24 cellular contexts compared by ENCODE assay signal in the genomic region with DNA sequence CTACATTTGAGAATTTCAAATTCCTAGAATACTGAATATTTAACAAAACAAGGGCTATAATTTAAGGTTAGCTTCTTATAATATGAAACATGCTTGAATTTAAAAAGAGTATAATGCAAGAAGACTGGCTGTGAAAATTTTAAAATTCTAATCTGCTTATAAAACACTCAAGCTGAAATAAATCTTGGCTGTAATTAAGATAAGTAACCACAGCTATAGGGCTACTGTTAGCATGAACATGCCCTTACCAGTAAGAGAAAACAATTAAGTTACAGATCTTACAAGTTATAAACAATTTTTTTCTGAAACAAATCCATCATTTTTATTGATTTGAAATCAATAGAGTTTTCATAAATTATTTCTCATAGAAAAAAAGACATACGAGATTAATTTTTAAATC.
DNase-seq lines count a peak whose midpoint lies in the region; ATAC-seq, FAIRE-seq and TF ChIP-seq lines count a peak whose summit lies in the region.
"Had no signal": no experiment of that assay in that cellular context is flagged by ENCODE, and none has a peak within 500 bp of the region (broad histone marks: within the 10 kb centered on the region; RNA-seq: fewer than 3 reads in every experiment).

No MANE protein-coding gene starts in this region.

- peaks cover 63% of the 10 kb centered on the region for H3K4me1 Mint-ChIP-seq in activated CD4-positive, alpha-beta memory T cell treated with anti-CD3 and anti-CD28 coated beads for 36 hours (ENCODE audit: low read depth)
- H3K4me1 Mint-ChIP-seq in activated CD4-positive, alpha-beta memory T cell treated with anti-CD3 and anti-CD28 coated beads, Interleukin-2, amount 10 ng/mL, durations not matched to agents 7 days and 5 days = peaks cover 52% of the 10 kb centered on the region
- H3K4me1 Mint-ChIP-seq in CD8-positive, alpha-beta T cell (ENCODE audit: low read depth) = peaks cover 67% of the 10 kb centered on the region
- H3K4me1 Mint-ChIP-seq in T-helper 17 cell = peaks cover 37% of the 10 kb centered on the region
- H3K4me1 Mint-ChIP-seq: B cell, H9 had no signal

- no peak for ATAC-seq in CD8-positive, alpha-beta T cell
- no peak for ATAC-seq in T-helper 17 cell
- ATAC-seq: HepG2, K562 had no signal

- no peaks in the 10 kb centered on the region for H3K27me3 Mint-ChIP-seq in activated CD4-positive, alpha-beta memory T cell treated with anti-CD3 and anti-CD28 coated beads for 36 hours
- no peaks in the 10 kb centered on the region for H3K27me3 Mint-ChIP-seq in activated CD4-positive, alpha-beta memory T cell treated with anti-CD3 and anti-CD28 coated beads, Interleukin-2, amount 10 ng/mL, durations not matched to agents 7 days and 5 days
- H3K27me3 Mint-ChIP-seq in CD8-positive, alpha-beta T cell (ENCODE audit: low read depth) = no peaks in the 10 kb centered on the region
- no peaks in the 10 kb centered on the region for H3K27me3 Mint-ChIP-seq in T-helper 17 cell
- H3K27me3 Mint-ChIP-seq: B cell had no signal

- TF ChIP-seq CTCF in CD8-positive, alpha-beta T cell (IDR thresholded peaks at IDR 0.05) = no peak

- H3K27me3 ChIP-seq in CD8-positive, alpha-beta T cell (ENCODE audit: insufficient read depth, low read length) = no peaks in the 10 kb centered on the region
- no peaks in the 10 kb centered on the region for H3K27me3 ChIP-seq in small intestine (ENCODE audit: control insufficient read depth in 2 of 2, insufficient read depth in 2 of 2, low read length in 2 of 2)
- H3K27me3 ChIP-seq: SJSA1 had no signal

- POLR2A ChIA-PET in activated CD4-positive, alpha-beta memory T cell treated with anti-CD3 and anti-CD28 coated beads for 36 hours (lab: Charles Lee) = no interaction called here
- POLR2A ChIA-PET in activated CD4-positive, alpha-beta memory T cell treated with anti-CD3 and anti-CD28 coated beads, Interleukin-2, amount 10 ng/mL, durations not matched to agents 7 days and 5 days (lab: Charles Lee) = interaction anchor here (1.2 kb wide), 1 partner anchor 131 kb away, joined by 4 read pairs; no protein-coding TSS in a partner anchor
- POLR2A ChIA-PET in CD8-positive, alpha-beta T cell (lab: Charles Lee) = interaction anchor here (1.4 kb wide), 1 partner anchor 350 kb away, joined by 5 read pairs; no protein-coding TSS in a partner anchor

- H3K9me3 Mint-ChIP-seq in activated CD4-positive, alpha-beta memory T cell treated with anti-CD3 and anti-CD28 coated beads for 36 hours = no peaks in the 10 kb centered on the region
- H3K9me3 Mint-ChIP-seq in activated CD4-positive, alpha-beta memory T cell treated with anti-CD3 and anti-CD28 coated beads, Interleukin-2, amount 10 ng/mL, durations not matched to agents 7 days and 5 days = peaks cover 3% of the 10 kb centered on the region
- no peaks in the 10 kb centered on the region for H3K9me3 Mint-ChIP-seq in CD8-positive, alpha-beta T cell
- H3K9me3 Mint-ChIP-seq: H9 had no signal

- H3K36me3 ChIP-seq in CD8-positive, alpha-beta T cell (ENCODE audit: insufficient read depth, low read length) = no peaks in the 10 kb centered on the region
- no peaks in the 10 kb centered on the region for H3K36me3 ChIP-seq in small intestine (ENCODE audit: control insufficient read depth in 2 of 2, insufficient read depth in 2 of 2, low read length in 2 of 2)
- H3K36me3 ChIP-seq: SJSA1 had no signal

- H3K4me3 Mint-ChIP-seq in activated CD4-positive, alpha-beta memory T cell treated with anti-CD3 and anti-CD28 coated beads for 36 hours = no peak overlapping the region
- no peak overlapping the region for H3K4me3 Mint-ChIP-seq in activated CD4-positive, alpha-beta memory T cell treated with anti-CD3 and anti-CD28 coated beads, Interleukin-2, amount 10 ng/mL, durations not matched to agents 7 days and 5 days
- no peak overlapping the region for H3K4me3 Mint-ChIP-seq in CD8-positive, alpha-beta T cell
- no peak overlapping the region for H3K4me3 Mint-ChIP-seq in T-helper 17 cell
- H3K4me3 Mint-ChIP-seq: B cell, CD14-positive monocyte, H9 had no signal

- H3K4me3 ChIP-seq in CD8-positive, alpha-beta T cell (ENCODE audit: low read depth, low read length) = no peak overlapping the region
- H3K4me3 ChIP-seq in small intestine (ENCODE audit: low read depth in 1 of 2, low read length in 2 of 2) = no peak overlapping the region
- H3K4me3 ChIP-seq: GM23248, K562, SJSA1 had no signal

- H3K4me1 ChIP-seq in CD8-positive, alpha-beta T cell (ENCODE audit: insufficient read depth, low read length) = peaks cover 67% of the 10 kb centered on the region
- no peaks in the 10 kb centered on the region for H3K4me1 ChIP-seq in small intestine (ENCODE audit: control insufficient read depth in 2 of 2, insufficient read depth in 1 of 2, low read depth in 1 of 2, low read length in 1 of 2)
- H3K4me1 ChIP-seq: Caco-2, SJSA1 had no signal

- peak overlapping the region; percentile 4 for H3K27ac ChIP-seq in CD8-positive, alpha-beta T cell (ENCODE audit: low read depth, low read length)
- no peak overlapping the region for H3K27ac ChIP-seq in small intestine (ENCODE audit: low read depth in 1 of 2, low read length in 1 of 2)
- H3K27ac ChIP-seq: GM23248, SJSA1 had no signal

- H3K27ac Mint-ChIP-seq in activated CD4-positive, alpha-beta memory T cell treated with anti-CD3 and anti-CD28 coated beads for 36 hours = peak overlapping the region; percentile 74
- H3K27ac Mint-ChIP-seq in activated CD4-positive, alpha-beta memory T cell treated with anti-CD3 and anti-CD28 coated beads, Interleukin-2, amount 10 ng/mL, durations not matched to agents 7 days and 5 days = no peak overlapping the region
- peak overlapping the region; percentile 83 for H3K27ac Mint-ChIP-seq in CD8-positive, alpha-beta T cell
- peak overlapping the region; percentile 94 for H3K27ac Mint-ChIP-seq in T-helper 17 cell
- H3K27ac Mint-ChIP-seq: B cell, CD14-positive monocyte, H9 had no signal

- CTCF ChIA-PET in activated CD4-positive, alpha-beta memory T cell treated with anti-CD3 and anti-CD28 coated beads for 36 hours (lab: Charles Lee) = no interaction called here
- CTCF ChIA-PET in activated CD4-positive, alpha-beta memory T cell treated with anti-CD3 and anti-CD28 coated beads, Interleukin-2, amount 10 ng/mL, durations not matched to agents 7 days and 5 days (lab: Charles Lee) = interaction anchor here (1.2 kb wide), 1 partner anchor 18 kb away, joined by 3 read pairs; no protein-coding TSS in a partner anchor
- CTCF ChIA-PET in CD8-positive, alpha-beta T cell (lab: Charles Lee) = interaction anchor here (1.1 to 1.8 kb wide), 2 partner anchors 19 to 21 kb away, joined by 3 to 4 read pairs; no protein-coding TSS in a partner anchor

- peak; percentile 33 for FAIRE-seq in small intestine (lab: Jason Lieb, UNC)
- FAIRE-seq: GM12891, HepG2, K562, RCC 7860 had no signal

- intact Hi-C loops in activated CD4-positive, alpha-beta memory T cell treated with anti-CD3 and anti-CD28 coated beads for 36 hours (cut with micrococcal nuclease) = no loop called here
- intact Hi-C loops in CD8-positive, alpha-beta T cell (cut with DNase I, micrococcal nuclease) = loop anchor here in 1 of 2 experiments (1.0 to 2.0 kb wide), 3 partner anchors 13 to 132 kb away; no protein-coding TSS in a partner anchor

- H3K36me3 Mint-ChIP-seq in activated CD4-positive, alpha-beta memory T cell treated with anti-CD3 and anti-CD28 coated beads for 36 hours = no peaks in the 10 kb centered on the region
- H3K36me3 Mint-ChIP-seq in activated CD4-positive, alpha-beta memory T cell treated with anti-CD3 and anti-CD28 coated beads, Interleukin-2, amount 10 ng/mL, durations not matched to agents 7 days and 5 days (ENCODE audit: low read depth) = peaks cover 9% of the 10 kb centered on the region
- H3K36me3 Mint-ChIP-seq in CD8-positive, alpha-beta T cell = no peaks in the 10 kb centered on the region
- H3K36me3 Mint-ChIP-seq in T-helper 17 cell (ENCODE audit: low read depth) = peaks cover 5% of the 10 kb centered on the region
- H3K36me3 Mint-ChIP-seq: CD14-positive monocyte had no signal

- 90 to 95% (median 93%) methylated on average over 1 of the region's 1 CpG for WGBS in small intestine, 3 donors

- DNase-seq in activated CD4-positive, alpha-beta memory T cell treated with anti-CD3 and anti-CD28 coated beads for 36 hours = no peak
- no peak for DNase-seq in activated CD4-positive, alpha-beta memory T cell treated with anti-CD3 and anti-CD28 coated beads, Interleukin-2, amount 10 ng/mL, durations not matched to agents 7 days and 5 days
- DNase-seq in CD8-positive, alpha-beta T cell = no peak
- no peak for DNase-seq in T-helper 17 cell
- DNase-seq in small intestine = no peak
- no peak for DNase-seq in activated T-cell treated with anti-CD3 and anti-CD28 coated beads, Interleukin-2, amount 50 U/mL, for 1 hour
- DNase-seq in KG1 (lab: John Stamatoyannopoulos, UW) = no peak
- DNase-seq: Caco-2, DMS 273 treated with DMSO at 0.1 percent for 48 hours, DMS79 treated with DMSO at 0.1 percent for 48 hours, GM23248, H9, NCI-H1092 treated with DMSO at 0.1 percent for 48 hours, NCI-H146, NCI-H2029 treated with DMSO at 0.1 percent for 48 hours, NCI-H226, NCI-H510A treated with DMSO at 0.1 percent for 48 hours had no signal

- no peaks in the 10 kb centered on the region for H3K9me3 ChIP-seq in CD8-positive, alpha-beta T cell (ENCODE audit: low read length)
- no peaks in the 10 kb centered on the region for H3K9me3 ChIP-seq in T-helper 17 cell (ENCODE audit: control insufficient read depth, low read length, poor library complexity, severe bottlenecking)
- H3K9me3 ChIP-seq in small intestine (ENCODE audit: control insufficient read depth, low read depth) = no peaks in the 10 kb centered on the region
- H3K9me3 ChIP-seq: Caco-2, SJSA1 had no signal
